Comparison of ENCODE assay signal across 12 cellular contexts in genomic region chr21:38349111-38349746, GRCh38.
DNase-seq lines count a peak whose midpoint lies in the region; ATAC-seq and TF ChIP-seq lines count a peak whose summit lies in the region.
"Had no signal": no experiment of that assay in that cellular context is flagged by ENCODE, and none has a peak within 500 bp of the region (broad histone marks: within the 10 kb centered on the region; RNA-seq: fewer than 3 reads in every experiment).

No MANE protein-coding gene starts in this region.

- intact Hi-C loops in activated CD4-positive, alpha-beta T cell treated with anti-CD3 and anti-CD28 coated beads for 36 hours (cut with DNase I, micrococcal nuclease): loop anchor here (1.0 to 2.0 kb wide), 4 partner anchors 21 to 105 kb away; no protein-coding TSS in a partner anchor

- H3K79me2 ChIP-seq in smooth muscle cell (ENCODE audit: low read depth): no peaks in the 10 kb centered on the region

- H2AFZ ChIP-seq in smooth muscle cell (ENCODE audit: low read depth): no peak overlapping the region

- H3K9me3 ChIP-seq in smooth muscle cell (replicated peaks; ENCODE audit: low read depth): no peaks in the 10 kb centered on the region

- H3K4me3 ChIP-seq in smooth muscle cell (no peak overlapping the region), foreskin fibroblast (ENCODE audit: low read depth in 1 of 2, low read length in 2 of 2) (no peak overlapping the region)
- H3K4me3 ChIP-seq: skin epidermis had no signal

- no peaks in the 10 kb centered on the region for H3K9me3 Mint-ChIP-seq in activated CD4-positive, alpha-beta T cell treated with anti-CD3 and anti-CD28 coated beads for 36 hours (ENCODE audit: low read depth)

- no peak for TF ChIP-seq CTCF in smooth muscle cell (IDR thresholded peaks at IDR 0.05; ENCODE audit: borderline replicate concordance, insufficient read depth, poor library complexity, severe bottlenecking)
- TF ChIP-seq CTCF in foreskin fibroblast (IDR thresholded peaks at IDR 0.05; ENCODE audit: low read depth, low read length): no peak

- H3K27ac Mint-ChIP-seq in activated CD4-positive, alpha-beta T cell treated with anti-CD3 and anti-CD28 coated beads for 36 hours: peak overlapping the region; percentile 78

- H3K4me1 Mint-ChIP-seq in activated CD4-positive, alpha-beta T cell treated with anti-CD3 and anti-CD28 coated beads for 36 hours: peaks cover 41% of the 10 kb centered on the region

- CTCF ChIA-PET in activated CD4-positive, alpha-beta T cell treated with anti-CD3 and anti-CD28 coated beads for 36 hours (lab: Charles Lee): interaction anchor here (10.2 kb wide), 1 partner anchor 131 kb away, joined by 154 read pairs; no protein-coding TSS in a partner anchor

- ATAC-seq in activated CD4-positive, alpha-beta T cell treated with anti-CD3 and anti-CD28 coated beads for 36 hours: peak; percentile 78
- ATAC-seq: HCT116 had no signal

- WGBS in smooth muscle cell (ENCODE audit: low lambda C conversion rate): 66% methylated on average over 10 of the region's 10 CpGs

- H3K4me2 ChIP-seq in smooth muscle cell: no peak overlapping the region

- peak overlapping the region; percentile 93 for H3K27ac ChIP-seq in smooth muscle cell (ENCODE audit: low read depth)
- H3K27ac ChIP-seq: WERI-Rb-1 had no signal

- H3K27me3 Mint-ChIP-seq in activated CD4-positive, alpha-beta T cell treated with anti-CD3 and anti-CD28 coated beads for 36 hours: peaks cover 6% of the 10 kb centered on the region

- POLR2A ChIA-PET in activated CD4-positive, alpha-beta T cell treated with anti-CD3 and anti-CD28 coated beads for 36 hours (lab: Charles Lee): interaction anchor here (0.6 kb wide), 1 partner anchor 419 kb away, joined by 3 read pairs; no protein-coding TSS in a partner anchor

- peak; percentile 41 for DNase-seq in activated CD4-positive, alpha-beta T cell treated with anti-CD3 and anti-CD28 coated beads for 36 hours
- DNase-seq in activated CD4-positive, alpha-beta T cell treated with anti-CD3 and anti-CD28 coated beads for 1 hour: no peak
- peak; percentile 73 for DNase-seq in NCI-H82 (lab: John Stamatoyannopoulos, UW)
- peak; percentile 13 for DNase-seq in dermis blood vessel endothelial cell
- DNase-seq in smooth muscle cell (lab: John Stamatoyannopoulos, UW; ENCODE audit: unreplicated experiment): no peak
- DNase-seq in T-helper 1 cell: no peak
- no peak for DNase-seq in foreskin fibroblast
- no peak for DNase-seq in inferior parietal cortex (ENCODE audit: extremely low spot score)
- DNase-seq: anterior cingulate cortex, WERI-Rb-1 had no signal

- no peaks in the 10 kb centered on the region for H3K27me3 ChIP-seq in smooth muscle cell (ENCODE audit: low read depth)

- H3K36me3 Mint-ChIP-seq in activated CD4-positive, alpha-beta T cell treated with anti-CD3 and anti-CD28 coated beads for 36 hours (ENCODE audit: low read depth): no peaks in the 10 kb centered on the region

- peaks cover 3% of the 10 kb centered on the region for H3K4me1 ChIP-seq in smooth muscle cell (ENCODE audit: low read depth)

- H3K9ac ChIP-seq in smooth muscle cell (ENCODE audit: low read depth): no peak overlapping the region

- H4K20me1 ChIP-seq in smooth muscle cell (ENCODE audit: low read depth): no peaks in the 10 kb centered on the region

- H3K4me3 Mint-ChIP-seq in activated CD4-positive, alpha-beta T cell treated with anti-CD3 and anti-CD28 coated beads for 36 hours: no peak overlapping the region

- H3K36me3 ChIP-seq in smooth muscle cell (ENCODE audit: low read depth): no peaks in the 10 kb centered on the region
- H3K36me3 ChIP-seq: WERI-Rb-1 had no signal

- no peaks in the 10 kb centered on the region for H3F3A ChIP-seq in smooth muscle cell (ENCODE audit: low read depth)

Comparison
In these comparisons a context has a peak if more than half of its experiments do, and no peak if none do; other contexts are left out.
1. DNase-seq: peak in activated CD4-positive, alpha-beta T cell treated with anti-CD3 and anti-CD28 coated beads for 36 hours (single experiment), NCI-H82 (single experiment) and dermis blood vessel endothelial cell (single experiment); none in activated CD4-positive, alpha-beta T cell treated with anti-CD3 and anti-CD28 coated beads for 1 hour (single experiment), smooth muscle cell (single experiment), T-helper 1 cell (0 of 5), foreskin fibroblast (0 of 2) and inferior parietal cortex (single experiment).